28 cellular contexts compared by ENCODE assay signal in the genomic region with DNA sequence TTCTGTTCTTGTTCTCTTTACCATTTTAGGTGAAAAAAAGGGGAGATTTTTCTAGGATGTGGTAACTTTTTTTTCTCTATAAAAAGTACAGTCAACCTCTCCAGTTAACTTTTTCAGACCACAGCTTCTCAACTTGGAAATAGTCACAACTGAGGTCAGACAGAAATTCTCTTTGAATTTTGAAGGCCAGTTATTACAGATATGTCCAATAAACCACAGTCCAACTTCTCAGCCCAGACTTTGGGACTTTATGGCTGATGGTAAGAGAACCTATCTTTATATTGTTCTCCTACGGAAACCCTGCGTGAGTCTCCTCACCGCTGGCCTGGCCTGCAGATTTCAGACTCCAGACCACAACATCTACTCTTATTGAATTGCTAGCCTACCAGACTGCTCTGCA.
"Had no signal": no experiment of that assay in that cellular context is flagged by ENCODE, and none has a peak within 500 bp of the region (broad histone marks: within the 10 kb centered on the region; RNA-seq: fewer than 3 reads in every experiment).

No MANE protein-coding gene starts in this region.

- H3K4me3 Mint-ChIP-seq: activated CD4-positive, alpha-beta T cell treated with anti-CD3 and anti-CD28 coated beads for 36 hours; activated CD4-positive, alpha-beta T cell treated with anti-CD3 and anti-CD28 coated beads, Interleukin-2, amount 10 ng/mL, durations not matched to agents 7 days and 5 days; activated CD8-positive, alpha-beta T cell treated with anti-CD3 and anti-CD28 coated beads for 36 hours; activated naive CD4-positive, alpha-beta T cell treated with anti-CD3 and anti-CD28 coated beads, Interleukin-2, amount 50 U/mL, for 24 hours; activated naive CD8-positive, alpha-beta T cell treated with anti-CD3 and anti-CD28 coated beads for 36 hours; activated naive CD8-positive, alpha-beta T cell treated with anti-CD3 and anti-CD28 coated beads, Interleukin-2, amount 50 U/mL, for 24 hours; activated T-cell treated with anti-CD3 and anti-CD28 coated beads, Interleukin-2, amount 50 U/mL, for 4 hours; activated T-helper 17 cell treated with anti-CD3 and anti-CD28 coated beads, Interleukin-2, amount 50 U/mL, for 72 hours; central memory CD8-positive, alpha-beta T cell had no signal

- ATAC-seq: activated CD4-positive, alpha-beta T cell treated with anti-CD3 and anti-CD28 coated beads for 36 hours; activated CD8-positive, alpha-beta T cell treated with anti-CD3 and anti-CD28 coated beads for 36 hours; activated naive CD8-positive, alpha-beta T cell treated with anti-CD3 and anti-CD28 coated beads, Interleukin-2, amount 50 U/mL, for 24 hours; activated T-cell treated with anti-CD3 and anti-CD28 coated beads, Interleukin-2, amount 50 U/mL, for 4 hours; activated T-helper 17 cell treated with anti-CD3 and anti-CD28 coated beads, Interleukin-2, amount 50 U/mL, for 72 hours; gastroesophageal sphincter had no signal

- H3K36me3 Mint-ChIP-seq: activated naive CD8-positive, alpha-beta T cell treated with anti-CD3 and anti-CD28 coated beads for 36 hours had no signal

- H3K9me3 Mint-ChIP-seq: activated CD4-positive, alpha-beta T cell treated with anti-CD3 and anti-CD28 coated beads, Interleukin-2, amount 10 ng/mL, durations not matched to agents 7 days and 5 days; activated CD8-positive, alpha-beta T cell treated with anti-CD3 and anti-CD28 coated beads for 36 hours; activated naive CD4-positive, alpha-beta T cell treated with anti-CD3 and anti-CD28 coated beads, Interleukin-2, amount 50 U/mL, for 24 hours; activated naive CD8-positive, alpha-beta T cell treated with anti-CD3 and anti-CD28 coated beads for 36 hours; activated naive CD8-positive, alpha-beta T cell treated with anti-CD3 and anti-CD28 coated beads, Interleukin-2, amount 50 U/mL, for 24 hours; activated T-helper 17 cell treated with anti-CD3 and anti-CD28 coated beads, Interleukin-2, amount 50 U/mL, for 72 hours had no signal

- H3K27me3 Mint-ChIP-seq: activated CD8-positive, alpha-beta T cell treated with anti-CD3 and anti-CD28 coated beads for 36 hours; activated naive CD4-positive, alpha-beta T cell treated with anti-CD3 and anti-CD28 coated beads, Interleukin-2, amount 50 U/mL, for 24 hours; activated naive CD8-positive, alpha-beta T cell treated with anti-CD3 and anti-CD28 coated beads, Interleukin-2, amount 50 U/mL, for 24 hours had no signal

- H3K4me3 ChIP-seq: adrenal gland, esophagus squamous epithelium, gastroesophageal sphincter, heart right ventricle had no signal

- H3K4me1 Mint-ChIP-seq: activated CD4-positive, alpha-beta T cell treated with anti-CD3 and anti-CD28 coated beads for 36 hours; activated CD4-positive, alpha-beta T cell treated with anti-CD3 and anti-CD28 coated beads, Interleukin-2, amount 10 ng/mL, durations not matched to agents 7 days and 5 days; activated naive CD4-positive, alpha-beta T cell treated with anti-CD3 and anti-CD28 coated beads, Interleukin-2, amount 50 U/mL, for 24 hours; activated naive CD8-positive, alpha-beta T cell treated with anti-CD3 and anti-CD28 coated beads for 36 hours; activated naive CD8-positive, alpha-beta T cell treated with anti-CD3 and anti-CD28 coated beads, Interleukin-2, amount 50 U/mL, for 24 hours; activated T-helper 17 cell treated with anti-CD3 and anti-CD28 coated beads, Interleukin-2, amount 50 U/mL, for 72 hours; central memory CD8-positive, alpha-beta T cell had no signal

- H3K9me3 ChIP-seq: adrenal gland, esophagus squamous epithelium, gastroesophageal sphincter had no signal

- H3K27me3 ChIP-seq: adrenal gland, brain microvascular endothelial cell, esophagus squamous epithelium, gastroesophageal sphincter, heart right ventricle had no signal

- H3K27ac Mint-ChIP-seq: activated CD4-positive, alpha-beta T cell treated with anti-CD3 and anti-CD28 coated beads for 36 hours; activated CD4-positive, alpha-beta T cell treated with anti-CD3 and anti-CD28 coated beads, Interleukin-2, amount 10 ng/mL, durations not matched to agents 7 days and 5 days; activated CD8-positive, alpha-beta T cell treated with anti-CD3 and anti-CD28 coated beads for 36 hours; activated naive CD4-positive, alpha-beta T cell treated with anti-CD3 and anti-CD28 coated beads, Interleukin-2, amount 50 U/mL, for 24 hours; activated naive CD8-positive, alpha-beta T cell treated with anti-CD3 and anti-CD28 coated beads for 36 hours; activated naive CD8-positive, alpha-beta T cell treated with anti-CD3 and anti-CD28 coated beads, Interleukin-2, amount 50 U/mL, for 24 hours; activated T-helper 17 cell treated with anti-CD3 and anti-CD28 coated beads, Interleukin-2, amount 50 U/mL, for 72 hours had no signal

- H3K27ac ChIP-seq: adrenal gland, epithelial cell of prostate, esophagus squamous epithelium, gastroesophageal sphincter, heart right ventricle had no signal

- DNase-seq: activated CD4-positive, alpha-beta T cell treated with anti-CD3 and anti-CD28 coated beads for 36 hours; activated CD4-positive, alpha-beta T cell treated with anti-CD3 and anti-CD28 coated beads, Interleukin-2, amount 10 ng/mL, durations not matched to agents 7 days and 5 days; activated CD4-positive, alpha-beta T cell treated with anti-CD3 and anti-CD28 coated beads, Interleukin-2, amount 50 U/mL, for 48 hours; activated CD4-positive, CD25-positive, alpha-beta regulatory T cell; activated CD4-positive, CD25-positive, alpha-beta regulatory T cell treated with anti-CD3 and anti-CD28 coated beads, Interleukin-2, amount 50 U/mL, for 72 hours; activated CD8-positive, alpha-beta memory T cell treated with anti-CD3 and anti-CD28 coated beads for 24 hours; activated CD8-positive, alpha-beta T cell treated with anti-CD3 and anti-CD28 coated beads for 36 hours; activated effector memory CD4-positive, alpha-beta T cell treated with Interleukin-2 at 50 U/mL for 16 hours; activated gamma-delta T cell treated with Interleukin-2 at 50 U/mL for 16 hours; activated naive CD4-positive, alpha-beta T cell treated with Interleukin-2 at 50 U/mL for 16 hours; activated naive CD8-positive, alpha-beta T cell treated with anti-CD3 and anti-CD28 coated beads for 36 hours; activated naive CD8-positive, alpha-beta T cell treated with anti-CD3 and anti-CD28 coated beads, Interleukin-2, amount 50 U/mL, for 24 hours; activated T-cell treated with anti-CD3 and anti-CD28 coated beads, Interleukin-2, amount 50 U/mL, for 4 hours; adrenal gland; aorta; brain microvascular endothelial cell; cortex of kidney; dermis blood vessel endothelial cell; effector CD8-positive, alpha-beta T cell; esophagus squamous epithelium; foreskin melanocyte; heart right ventricle; T-helper 2 cell had no signal

- H3K36me3 ChIP-seq: adrenal gland, brain microvascular endothelial cell, esophagus squamous epithelium, gastroesophageal sphincter, heart right ventricle had no signal
